24 cellular contexts compared by ENCODE assay signal in the genomic region with DNA sequence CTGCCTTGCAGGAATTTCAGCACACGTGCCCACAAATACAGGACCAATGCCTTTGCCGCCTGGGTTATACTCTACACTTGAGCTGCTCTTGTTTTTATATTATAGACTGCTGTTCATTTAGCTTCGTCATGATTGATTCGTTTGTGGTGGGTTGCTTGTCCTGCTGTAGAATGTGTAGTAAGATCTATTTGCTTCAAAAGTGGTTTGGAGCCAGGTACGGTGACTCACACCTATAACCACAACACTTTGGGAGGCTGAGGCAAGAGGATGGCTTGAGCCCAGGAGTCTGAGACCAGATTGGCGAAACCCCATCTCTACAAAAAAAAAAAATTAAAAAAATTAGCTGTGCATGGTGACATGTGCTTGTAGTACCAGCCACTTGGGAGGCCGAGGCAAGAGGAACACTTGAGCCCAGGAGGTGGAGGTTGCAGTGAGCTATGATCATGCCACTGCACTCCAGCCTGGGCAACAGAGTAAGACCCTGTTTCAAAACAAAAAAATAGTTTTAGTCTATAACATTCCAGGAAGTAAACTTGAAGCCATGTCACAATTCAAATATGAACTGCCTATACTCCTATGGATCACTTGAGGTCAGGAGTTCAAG. TPM values are rescaled to one million over a fixed set of nuclear protein-coding genes. Genes with fewer than 3 reads are reported as not detected.
DNase-seq lines count a peak whose midpoint lies in the region; ATAC-seq and TF ChIP-seq lines count a peak whose summit lies in the region.
"Had no signal": no experiment of that assay in that cellular context is flagged by ENCODE, and none has a peak within 500 bp of the region (broad histone marks: within the 10 kb centered on the region; RNA-seq: fewer than 3 reads in every experiment).

No MANE protein-coding gene starts in this region.

- no peaks in the 10 kb centered on the region for H3K9me3 Mint-ChIP-seq in activated CD4-positive, alpha-beta T cell treated with anti-CD3 and anti-CD28 coated beads for 36 hours (ENCODE audit: low read depth)
- no peaks in the 10 kb centered on the region for H3K9me3 Mint-ChIP-seq in activated T-cell treated with anti-CD3 and anti-CD28 coated beads, Interleukin-2, amount 50 U/mL, for 72 hours
- H3K9me3 Mint-ChIP-seq in dendritic cell treated with granulocyte-macrophage colony-stimulating factor and Interleukin-4, amounts not matched to agents 40 ng/mL and 50 ng/mL, for 4 days: no peaks in the 10 kb centered on the region
- H3K9me3 Mint-ChIP-seq in activated naive CD4-positive, alpha-beta T cell treated with anti-CD3 and anti-CD28 coated beads for 36 hours: no peaks in the 10 kb centered on the region

- peaks cover 26% of the 10 kb centered on the region for H3K4me1 Mint-ChIP-seq in activated CD4-positive, alpha-beta T cell treated with anti-CD3 and anti-CD28 coated beads for 36 hours
- H3K4me1 Mint-ChIP-seq in activated T-cell treated with anti-CD3 and anti-CD28 coated beads, Interleukin-2, amount 50 U/mL, for 72 hours (ENCODE audit: low read depth): peaks cover 28% of the 10 kb centered on the region
- peaks cover 58% of the 10 kb centered on the region for H3K4me1 Mint-ChIP-seq in dendritic cell treated with granulocyte-macrophage colony-stimulating factor and Interleukin-4, amounts not matched to agents 40 ng/mL and 50 ng/mL, for 4 days (ENCODE audit: low read depth)
- peaks cover 9% of the 10 kb centered on the region for H3K4me1 Mint-ChIP-seq in activated naive CD4-positive, alpha-beta T cell treated with anti-CD3 and anti-CD28 coated beads for 36 hours (ENCODE audit: low read depth)

- no TSS peak for BruUV-seq in A673 (replicated peaks; lab: Mats Ljungman, UMichigan)

- H3K27ac ChIP-seq in A673 (ENCODE audit: low read depth, low read length, poor library complexity, severe bottlenecking): no peak overlapping the region
- H3K27ac ChIP-seq: heart left ventricle, spleen, upper lobe of left lung had no signal

- peaks cover 9% of the 10 kb centered on the region for H3K4me1 ChIP-seq in A673 (ENCODE audit: insufficient read depth, low read length, poor library complexity, severe bottlenecking)

- H3K4me3 ChIP-seq in A673 (ENCODE audit: low read depth, low read length, poor library complexity, severe bottlenecking): no peak overlapping the region
- H3K4me3 ChIP-seq: heart left ventricle, spleen, upper lobe of left lung had no signal

- TF ChIP-seq CTCF in A673 (conservative IDR thresholded peaks at IDR 0.05; ENCODE audit: low read depth, low read length): no peak

- H3K27me3 ChIP-seq in A673 (replicated peaks; ENCODE audit: insufficient read depth, low read depth, low read length, poor library complexity): no peaks in the 10 kb centered on the region
- H3K27me3 ChIP-seq: heart left ventricle, spleen, upper lobe of left lung had no signal

- no peak overlapping the region for H3K27ac Mint-ChIP-seq in activated CD4-positive, alpha-beta T cell treated with anti-CD3 and anti-CD28 coated beads for 36 hours
- peak overlapping the region; percentile 17 for H3K27ac Mint-ChIP-seq in activated T-cell treated with anti-CD3 and anti-CD28 coated beads, Interleukin-2, amount 50 U/mL, for 72 hours
- peak overlapping the region; percentile 63 for H3K27ac Mint-ChIP-seq in dendritic cell treated with granulocyte-macrophage colony-stimulating factor and Interleukin-4, amounts not matched to agents 40 ng/mL and 50 ng/mL, for 4 days
- no peak overlapping the region for H3K27ac Mint-ChIP-seq in activated naive CD4-positive, alpha-beta T cell treated with anti-CD3 and anti-CD28 coated beads for 36 hours
- H3K27ac Mint-ChIP-seq: IgD-negative memory B cell had no signal

- CTCF ChIA-PET in activated CD4-positive, alpha-beta T cell treated with anti-CD3 and anti-CD28 coated beads for 36 hours (lab: Charles Lee): interaction anchor here (0.6 to 4.7 kb wide), 6 partner anchors 21 to 337 kb away, joined by 3 to 23 read pairs (median 3); a partner anchor contains a TSS
- CTCF ChIA-PET in A673 (lab: Charles Lee): no interaction called here
- CTCF ChIA-PET in activated naive CD4-positive, alpha-beta T cell treated with anti-CD3 and anti-CD28 coated beads for 36 hours (lab: Charles Lee): interaction anchor here (0.7 to 1.7 kb wide), 4 partner anchors 10 to 150 kb away, joined by 3 to 16 read pairs (median 6); no protein-coding TSS in a partner anchor

- H3K27me3 Mint-ChIP-seq in activated CD4-positive, alpha-beta T cell treated with anti-CD3 and anti-CD28 coated beads for 36 hours: peaks cover 6% of the 10 kb centered on the region
- peaks cover 12% of the 10 kb centered on the region for H3K27me3 Mint-ChIP-seq in activated T-cell treated with anti-CD3 and anti-CD28 coated beads, Interleukin-2, amount 50 U/mL, for 72 hours (ENCODE audit: low read depth)
- peaks cover 1% of the 10 kb centered on the region for H3K27me3 Mint-ChIP-seq in dendritic cell treated with granulocyte-macrophage colony-stimulating factor and Interleukin-4, amounts not matched to agents 40 ng/mL and 50 ng/mL, for 4 days
- no peaks in the 10 kb centered on the region for H3K27me3 Mint-ChIP-seq in activated naive CD4-positive, alpha-beta T cell treated with anti-CD3 and anti-CD28 coated beads for 36 hours (ENCODE audit: low read depth)

- intact Hi-C loops in activated CD4-positive, alpha-beta T cell treated with anti-CD3 and anti-CD28 coated beads for 36 hours (cut with DNase I, micrococcal nuclease): loop anchor here in 1 of 2 experiments (1.0 to 10.0 kb wide), 5 partner anchors 8 to 442 kb away; a partner anchor contains a TSS
- intact Hi-C loops in dendritic cell treated with granulocyte-macrophage colony-stimulating factor and Interleukin-4, amounts not matched to agents 40 ng/mL and 50 ng/mL, for 4 days (cut with micrococcal nuclease): loop anchor here (10.0 kb wide), 1 partner anchor 55 kb away; a partner anchor contains a TSS
- intact Hi-C loops in A673 (cut with micrococcal nuclease; ENCODE audit: unreplicated experiment): no loop called here
- intact Hi-C loops in activated naive CD4-positive, alpha-beta T cell treated with anti-CD3 and anti-CD28 coated beads for 36 hours (cut with micrococcal nuclease): loop anchor here (2.0 to 10.0 kb wide), 2 partner anchors 139 to 395 kb away; no protein-coding TSS in a partner anchor

- POLR2A ChIA-PET in activated CD4-positive, alpha-beta T cell treated with anti-CD3 and anti-CD28 coated beads for 36 hours (lab: Charles Lee): no interaction called here
- POLR2A ChIA-PET in A673 (lab: Charles Lee; ENCODE audit: low non-redundant PET): interaction anchor here (0.7 kb wide), 1 partner anchor 191 kb away, joined by 4 read pairs; no protein-coding TSS in a partner anchor

- peak; percentile 70 for ATAC-seq in activated CD4-positive, alpha-beta T cell treated with anti-CD3 and anti-CD28 coated beads for 36 hours
- peak; percentile 68 to 74 for ATAC-seq in activated T-cell treated with anti-CD3 and anti-CD28 coated beads, Interleukin-2, amount 50 U/mL, for 72 hours (replicated peaks in 1 of 2)
- ATAC-seq: heart left ventricle; naive thymus-derived CD4-positive, alpha-beta T cell had no signal

- H3K4me3 Mint-ChIP-seq in activated CD4-positive, alpha-beta T cell treated with anti-CD3 and anti-CD28 coated beads for 36 hours: no peak overlapping the region
- peak overlapping the region; percentile 41 to 42 for H3K4me3 Mint-ChIP-seq in activated T-cell treated with anti-CD3 and anti-CD28 coated beads, Interleukin-2, amount 50 U/mL, for 72 hours
- H3K4me3 Mint-ChIP-seq in dendritic cell treated with granulocyte-macrophage colony-stimulating factor and Interleukin-4, amounts not matched to agents 40 ng/mL and 50 ng/mL, for 4 days: no peak overlapping the region
- H3K4me3 Mint-ChIP-seq in activated naive CD4-positive, alpha-beta T cell treated with anti-CD3 and anti-CD28 coated beads for 36 hours: no peak overlapping the region
- H3K4me3 Mint-ChIP-seq: IgD-negative memory B cell; naive thymus-derived CD4-positive, alpha-beta T cell had no signal

- peak; percentile 35 for DNase-seq in activated CD4-positive, alpha-beta T cell treated with anti-CD3 and anti-CD28 coated beads for 36 hours
- DNase-seq in activated CD4-positive, alpha-beta T cell treated with anti-CD3 and anti-CD28 coated beads, Interleukin-2, amount 50 U/mL, for 4 hours: no peak
- DNase-seq in Daoy (ENCODE audit: low read depth): peak; percentile 23
- peak in 1 of 2 donors; percentile 22 for DNase-seq in activated T-cell treated with anti-CD3 and anti-CD28 coated beads, Interleukin-2, amount 50 U/mL, for 72 hours
- no peak for DNase-seq in A673 (ENCODE audit: low spot score)
- no peak for DNase-seq in HPDE6-E6E7 (ENCODE audit: extremely low spot score)
- DNase-seq in activated naive CD4-positive, alpha-beta T cell treated with anti-CD3 and anti-CD28 coated beads for 36 hours: no peak
- DNase-seq: activated CD4-positive, alpha-beta T cell treated with anti-CD3 and anti-CD28 coated beads, Interleukin-2, amount 50 U/mL, for 1 hour; Caco-2; cortex of kidney; DMS79 treated with DMSO at 0.1 percent for 48 hours; HCEC 1CT; heart left ventricle; MM.1S; NCI-H1694; NCI-H82; retina; SIG-M5; spleen; upper lobe of left lung had no signal

- no peaks in the 10 kb centered on the region for H3K36me3 Mint-ChIP-seq in activated CD4-positive, alpha-beta T cell treated with anti-CD3 and anti-CD28 coated beads for 36 hours (ENCODE audit: low read depth)
- H3K36me3 Mint-ChIP-seq in activated T-cell treated with anti-CD3 and anti-CD28 coated beads, Interleukin-2, amount 50 U/mL, for 72 hours (ENCODE audit: insufficient read depth in 2 of 2): no peaks in the 10 kb centered on the region
- peaks cover 11% of the 10 kb centered on the region for H3K36me3 Mint-ChIP-seq in dendritic cell treated with granulocyte-macrophage colony-stimulating factor and Interleukin-4, amounts not matched to agents 40 ng/mL and 50 ng/mL, for 4 days (ENCODE audit: low read depth)
- no peaks in the 10 kb centered on the region for H3K36me3 Mint-ChIP-seq in activated naive CD4-positive, alpha-beta T cell treated with anti-CD3 and anti-CD28 coated beads for 36 hours (ENCODE audit: low read depth)
- H3K36me3 Mint-ChIP-seq: naive thymus-derived CD4-positive, alpha-beta T cell had no signal

- H3K36me3 ChIP-seq in A673 (ENCODE audit: insufficient read depth, low read length, poor library complexity, severe bottlenecking): no peaks in the 10 kb centered on the region
- H3K36me3 ChIP-seq: heart left ventricle, spleen, upper lobe of left lung had no signal

- H3K9me3 ChIP-seq in A673 (ENCODE audit: low read depth, low read length, poor library complexity, severe bottlenecking): no peaks in the 10 kb centered on the region
- H3K9me3 ChIP-seq: Caco-2, heart left ventricle, spleen, upper lobe of left lung had no signal

RNA-seq across cellular contexts. Expression of a gene that starts 9.0 kb away (rescaled TPM):
- total RNA-seq in activated CD4-positive, alpha-beta T cell treated with anti-CD3 and anti-CD28 coated beads for 36 hours: 10 to 100 TPM; 21.6 to 23.2 TPM
- 17.3 and 24.0 TPM in 2 replicates for total RNA-seq in Daoy (2014; rRNA removed; shearing (Covaris generic))
- total RNA-seq in activated T-cell treated with anti-CD3 and anti-CD28 coated beads, Interleukin-2, amount 50 U/mL, for 72 hours: 10 to 100 TPM; 57.2 to 58.6 TPM
- 86.5 and 89.4 TPM in 2 replicates for total RNA-seq in A673 (2021)
- 10 to 100 TPM; 21.5 to 24.0 TPM for total RNA-seq in activated naive CD4-positive, alpha-beta T cell treated with anti-CD3 and anti-CD28 coated beads for 36 hours

RNA-seq across cellular contexts. Expression of a gene that starts 45.1 kb away (rescaled TPM):
- total RNA-seq in activated CD4-positive, alpha-beta T cell treated with anti-CD3 and anti-CD28 coated beads for 36 hours: 10 to 100 TPM; 24.9 to 33.8 TPM
- 28.8 and 41.3 TPM in 2 replicates for total RNA-seq in Daoy (2014; rRNA removed; shearing (Covaris generic))
- 10 to 100 TPM; 31.6 to 42.7 TPM for total RNA-seq in activated T-cell treated with anti-CD3 and anti-CD28 coated beads, Interleukin-2, amount 50 U/mL, for 72 hours
- 99.3 and 104 TPM in 2 replicates for total RNA-seq in A673 (2021)
- total RNA-seq in activated naive CD4-positive, alpha-beta T cell treated with anti-CD3 and anti-CD28 coated beads for 36 hours: 10 to 100 TPM; 22.9 to 26.0 TPM

RNA-seq across cellular contexts. Expression of a gene that starts 56.3 kb away (rescaled TPM):
- total RNA-seq in activated CD4-positive, alpha-beta T cell treated with anti-CD3 and anti-CD28 coated beads for 36 hours: not detected
- not detected in 2 replicates for total RNA-seq in Daoy (2014; rRNA removed; shearing (Covaris generic))
- total RNA-seq in activated T-cell treated with anti-CD3 and anti-CD28 coated beads, Interleukin-2, amount 50 U/mL, for 72 hours: under 1 TPM in 1 of 2 donors, not detected in 1; 0.46 TPM
- not detected in 2 replicates for total RNA-seq in A673 (2021)
- not detected for total RNA-seq in activated naive CD4-positive, alpha-beta T cell treated with anti-CD3 and anti-CD28 coated beads for 36 hours
- total RNA-seq: Caco-2; naive thymus-derived CD4-positive, alpha-beta T cell; osteocyte had no signal

Comparison
In these comparisons a context has a peak if more than half of its experiments do, and no peak if none do; other contexts are left out.
1. DNase-seq: peak in activated CD4-positive, alpha-beta T cell treated with anti-CD3 and anti-CD28 coated beads for 36 hours (single experiment) and Daoy (single experiment); none in activated CD4-positive, alpha-beta T cell treated with anti-CD3 and anti-CD28 coated beads, Interleukin-2, amount 50 U/mL, for 4 hours (0 of 2), A673 (single experiment), HPDE6-E6E7 (single experiment) and activated naive CD4-positive, alpha-beta T cell treated with anti-CD3 and anti-CD28 coated beads for 36 hours (single experiment).
2. H3K27ac Mint-ChIP-seq: peak in activated T-cell treated with anti-CD3 and anti-CD28 coated beads, Interleukin-2, amount 50 U/mL, for 72 hours (single experiment) and dendritic cell treated with granulocyte-macrophage colony-stimulating factor and Interleukin-4, amounts not matched to agents 40 ng/mL and 50 ng/mL, for 4 days (single experiment); none in activated CD4-positive, alpha-beta T cell treated with anti-CD3 and anti-CD28 coated beads for 36 hours (single experiment) and activated naive CD4-positive, alpha-beta T cell treated with anti-CD3 and anti-CD28 coated beads for 36 hours (single experiment).
3. H3K4me3 Mint-ChIP-seq: peak in activated T-cell treated with anti-CD3 and anti-CD28 coated beads, Interleukin-2, amount 50 U/mL, for 72 hours (2 of 2); none in activated CD4-positive, alpha-beta T cell treated with anti-CD3 and anti-CD28 coated beads for 36 hours (single experiment), dendritic cell treated with granulocyte-macrophage colony-stimulating factor and Interleukin-4, amounts not matched to agents 40 ng/mL and 50 ng/mL, for 4 days (single experiment) and activated naive CD4-positive, alpha-beta T cell treated with anti-CD3 and anti-CD28 coated beads for 36 hours (single experiment).